14 cellular contexts compared by ENCODE assay signal in the genomic region with DNA sequence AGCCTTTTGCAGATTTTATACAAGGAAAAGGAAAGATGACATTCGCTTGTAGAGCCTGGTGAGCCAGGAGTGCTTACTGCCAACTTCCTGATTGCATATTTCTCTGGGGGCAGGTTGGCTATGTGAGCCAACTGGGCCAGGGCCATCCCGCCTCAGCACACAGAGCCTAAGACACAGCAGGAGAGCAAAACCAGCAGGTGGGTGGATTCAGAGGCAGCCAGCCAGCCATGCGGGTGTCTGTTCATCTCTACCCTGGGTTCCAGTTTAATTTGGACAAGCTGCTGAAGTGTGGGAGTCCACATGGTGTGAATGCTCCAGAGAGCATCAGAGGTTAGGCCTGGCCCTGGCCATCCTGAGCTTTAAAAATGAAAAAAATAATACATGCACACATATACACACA.
DNase-seq lines count a peak whose midpoint lies in the region; ATAC-seq and TF ChIP-seq lines count a peak whose summit lies in the region.
"Had no signal": no experiment of that assay in that cellular context is flagged by ENCODE, and none has a peak within 500 bp of the region (broad histone marks: within the 10 kb centered on the region; RNA-seq: fewer than 3 reads in every experiment).

No MANE protein-coding gene starts in this region.

- ATAC-seq in GM21447 (IDR thresholded peaks at IDR 0.05; ENCODE audit: unreplicated experiment): no peak

- no peaks in the 10 kb centered on the region for H3K9me3 Mint-ChIP-seq in nephron
- H3K9me3 Mint-ChIP-seq: activated naive CD8-positive, alpha-beta T cell treated with anti-CD3 and anti-CD28 coated beads, Interleukin-2, amount 10 ng/mL, durations not matched to agents 7 days and 5 days had no signal

- no peak for TF ChIP-seq CTCF in nephron (IDR thresholded peaks at IDR 0.05; ENCODE audit: unreplicated experiment in 3 of 3)

- peak overlapping the region; percentile 11 for H3K27ac ChIP-seq in epithelial cell of prostate
- H3K27ac ChIP-seq: Peyer's patch, skin epidermis had no signal

- H3K36me3 Mint-ChIP-seq in nephron (ENCODE audit: low read depth): peaks cover 26% of the 10 kb centered on the region
- H3K36me3 Mint-ChIP-seq: activated naive CD8-positive, alpha-beta T cell treated with anti-CD3 and anti-CD28 coated beads, Interleukin-2, amount 10 ng/mL, durations not matched to agents 7 days and 5 days had no signal

- peaks cover 78% of the 10 kb centered on the region for H3K4me1 Mint-ChIP-seq in nephron
- H3K4me1 Mint-ChIP-seq: activated naive CD8-positive, alpha-beta T cell treated with anti-CD3 and anti-CD28 coated beads, Interleukin-2, amount 10 ng/mL, durations not matched to agents 7 days and 5 days had no signal

- no peaks in the 10 kb centered on the region for H3K27me3 Mint-ChIP-seq in nephron (ENCODE audit: low read depth)

- H3K27ac Mint-ChIP-seq in nephron: peak overlapping the region in 2 of 3 experiments; percentile 81 to 89
- H3K27ac Mint-ChIP-seq: activated naive CD8-positive, alpha-beta T cell treated with anti-CD3 and anti-CD28 coated beads, Interleukin-2, amount 10 ng/mL, durations not matched to agents 7 days and 5 days had no signal

- DNase-seq in DMS 273 (lab: John Stamatoyannopoulos, UW; ENCODE audit: unreplicated experiment) (peak; percentile 98), NCI-H2171 (lab: John Stamatoyannopoulos, UW) (peak; percentile 23), epithelial cell of prostate (ENCODE audit: low read depth, low spot score) (no peak), putamen (ENCODE audit: low spot score) (no peak), germinal center (ENCODE audit: low spot score) (no peak), glomerular visceral epithelial cell (ENCODE audit: extremely low spot score) (no peak)
- DNase-seq: activated naive CD8-positive, alpha-beta T cell treated with anti-CD3 and anti-CD28 coated beads, Interleukin-2, amount 10 ng/mL, durations not matched to agents 7 days and 5 days; effector CD8-positive, alpha-beta T cell; EL; NCI-H187; Peyer's patch had no signal

- peak overlapping the region in 1 of 3 experiments; percentile 40 for H3K4me3 Mint-ChIP-seq in nephron
- H3K4me3 Mint-ChIP-seq: activated naive CD8-positive, alpha-beta T cell treated with anti-CD3 and anti-CD28 coated beads, Interleukin-2, amount 10 ng/mL, durations not matched to agents 7 days and 5 days had no signal

Comparison
In these comparisons a context has a peak if more than half of its experiments do, and no peak if none do; other contexts are left out.
1. DNase-seq: peak in DMS 273 (single experiment) and NCI-H2171 (single experiment); none in epithelial cell of prostate (single experiment), putamen (single experiment), germinal center (single experiment) and glomerular visceral epithelial cell (single experiment).